24 cellular contexts compared by ENCODE assay signal in genomic region chr16:13856398-13856797, GRCh38.
DNase-seq lines count a peak whose midpoint lies in the region; ATAC-seq, FAIRE-seq and TF ChIP-seq lines count a peak whose summit lies in the region.
"Had no signal": no experiment of that assay in that cellular context is flagged by ENCODE, and none has a peak within 500 bp of the region (broad histone marks: within the 10 kb centered on the region; RNA-seq: fewer than 3 reads in every experiment).

No MANE protein-coding gene starts in this region.

- H2AFZ ChIP-seq in HepG2 (ENCODE audit: low read length) (no peak overlapping the region), osteoblast (ENCODE audit: low read length) (no peak overlapping the region)
- H2AFZ ChIP-seq: GM23338 had no signal

- H3K4me3 ChIP-seq in HepG2 (replicated peaks in 1 of 3; ENCODE audit: insufficient read depth in 1 of 3, low read depth in 2 of 3, low read length in 3 of 3) (no peak overlapping the region), right lobe of liver (no peak overlapping the region), bronchial epithelial cell (ENCODE audit: low read depth, low read length) (no peak overlapping the region), thoracic aorta (peak overlapping the region; percentile 24), osteoblast (ENCODE audit: insufficient read depth, low read length) (no peak overlapping the region)
- H3K4me3 ChIP-seq: BLaER1, GM12878, GM23338, HAP-1 had no signal

- ATAC-seq in HepG2: no peak
- no peak for ATAC-seq in right lobe of liver
- ATAC-seq in thoracic aorta (ENCODE audit: insufficient number of reproducible peaks, low FRiP score, low read depth): peak; percentile 45
- ATAC-seq: CD8-positive, alpha-beta T cell; GM12878; GM23338 had no signal

- CTCF ChIA-PET in HepG2 (lab: Yijun Ruan, JAX; ENCODE audit: low intra/inter-chr PET ratio, low total read pairs): no interaction called here

- H3K4me2 ChIP-seq in HepG2 (ENCODE audit: low read depth, low read length) (no peak overlapping the region), osteoblast (ENCODE audit: insufficient read depth, low read length) (no peak overlapping the region)
- H3K4me2 ChIP-seq: BLaER1, GM23338 had no signal

- no peak for FAIRE-seq in HepG2 (lab: Jason Lieb, UNC)
- no peak for FAIRE-seq in bronchial epithelial cell (lab: Jason Lieb, UNC)
- FAIRE-seq: A204.1, GM12878, GM19239, H54 had no signal

- TF ChIP-seq RAD21 in HepG2 (CRISPR knock-in tag; IDR thresholded peaks at IDR 0.05): no peak

- no TSS peak for BruUV-seq in HepG2 (replicated peaks; lab: Mats Ljungman, UMichigan)

- DNase-seq in HepG2 (ENCODE audit: low spot score) (no peak), right lobe of liver (no peak), bronchial epithelial cell (ENCODE audit: low read depth) (peak; percentile 7), left kidney (ENCODE audit: low read depth, low spot score) (peak; percentile 32), thoracic aorta (ENCODE audit: low spot score) (no peak), MV-4-11 (lab: John Stamatoyannopoulos, UW) (no peak), NCI-H1694 (lab: John Stamatoyannopoulos, UW) (no peak), osteoblast (ENCODE audit: insufficient read length, low spot score, missing footprints) (no peak)
- DNase-seq: Caco-2; CD4-positive, CD25-positive, alpha-beta regulatory T cell; CD8-positive, alpha-beta T cell; DMS153; DND-41; EL; GDM1 had no signal

- H4K20me1 ChIP-seq in HepG2 (ENCODE audit: insufficient read depth, low read length): no peaks in the 10 kb centered on the region
- H4K20me1 ChIP-seq in osteoblast (ENCODE audit: insufficient read depth, low read length): no peaks in the 10 kb centered on the region
- H4K20me1 ChIP-seq: BLaER1 had no signal

- POLR2A ChIA-PET in HepG2 (lab: Yijun Ruan, JAX): no interaction called here

- TF ChIP-seq CTCF in HepG2 (CRISPR knock-in tag; IDR thresholded peaks at IDR 0.05) (no peak), right lobe of liver (IDR thresholded peaks at IDR 0.05) (no peak), bronchial epithelial cell (IDR thresholded peaks at IDR 0.05; ENCODE audit: insufficient read depth, low read length, severe bottlenecking) (no peak), thoracic aorta (IDR thresholded peaks at IDR 0.05) (no peak), osteoblast (IDR thresholded peaks at IDR 0.05; ENCODE audit: extremely low read depth, low read depth, low read length) (no peak)

- no peak overlapping the region for H3K9ac ChIP-seq in HepG2 (ENCODE audit: insufficient read depth, low read depth, low read length)
- H3K9ac ChIP-seq: BLaER1 had no signal

- in situ Hi-C loops in HepG2 (cut with HindIII; ENCODE audit: extremely low pct_ligation_motif_present, low pct_unique_long_range_greater_than_20kb): no loop called here

- 24% methylated on average over 2 of the region's 2 CpGs for WGBS in HepG2 (ENCODE audit: low lambda C conversion rate)
- WGBS in right lobe of liver (ENCODE audit: insufficient coverage, low coverage, low lambda C conversion rate, missing lambda C conversion rate): 70% methylated on average over 2 of the region's 2 CpGs

- intact Hi-C loops in HepG2 (cut with micrococcal nuclease; ENCODE audit: unreplicated experiment) (no loop called here), right lobe of liver (cut with DNase I) (no loop called here)

- H3K27ac ChIP-seq in HepG2 (ENCODE audit: extremely low read length, insufficient read depth, low read length) (no peak overlapping the region), right lobe of liver (no peak overlapping the region), thoracic aorta (peak overlapping the region in 1 of 2 donors; percentile 13), osteoblast (ENCODE audit: low read depth, low read length) (no peak overlapping the region)
- H3K27ac ChIP-seq: 22Rv1, BLaER1, C4-2B had no signal

- no peaks in the 10 kb centered on the region for H3K36me3 ChIP-seq in HepG2 (replicated peaks in 1 of 2; ENCODE audit: control insufficient read depth in 1 of 2, insufficient read depth in 2 of 2, low read length in 2 of 2)
- no peaks in the 10 kb centered on the region for H3K36me3 ChIP-seq in right lobe of liver
- H3K36me3 ChIP-seq in bronchial epithelial cell (ENCODE audit: control insufficient read depth, insufficient read depth, low read length): no peaks in the 10 kb centered on the region
- no peaks in the 10 kb centered on the region for H3K36me3 ChIP-seq in thoracic aorta
- no peaks in the 10 kb centered on the region for H3K36me3 ChIP-seq in osteoblast (ENCODE audit: insufficient read depth, low read length)
- H3K36me3 ChIP-seq: BLaER1, HAP-1 had no signal

- TF ChIP-seq EP300 in HepG2 (IDR thresholded peaks at IDR 0.05; ENCODE audit: low read depth in 2 of 2, low read length in 2 of 2): no peak
- TF ChIP-seq EP300 in HepG2 (CRISPR knock-in tag; IDR thresholded peaks at IDR 0.05; ENCODE audit: borderline replicate concordance): no peak

- H3K27me3 ChIP-seq in HepG2 (ENCODE audit: control insufficient read depth in 1 of 2, insufficient read depth in 2 of 2, low read length in 2 of 2) (peaks cover 2 to 25% of the 10 kb centered on the region in 2 experiments; a peak in 2 of 5 replicates), right lobe of liver (no peaks in the 10 kb centered on the region), bronchial epithelial cell (ENCODE audit: control insufficient read depth, insufficient read depth, low read length) (no peaks in the 10 kb centered on the region), thoracic aorta (replicated peaks; ENCODE audit: insufficient read depth) (no peaks in the 10 kb centered on the region), osteoblast (ENCODE audit: insufficient read depth, low read length) (no peaks in the 10 kb centered on the region)
- H3K27me3 ChIP-seq: BLaER1 had no signal

- H3K9me3 ChIP-seq in HepG2 (ENCODE audit: low read length) (no peaks in the 10 kb centered on the region), right lobe of liver (no peaks in the 10 kb centered on the region), thoracic aorta (no peaks in the 10 kb centered on the region), osteoblast (ENCODE audit: low read depth, low read length) (no peaks in the 10 kb centered on the region)
- H3K9me3 ChIP-seq: BLaER1, Caco-2, HAP-1 had no signal

- no peak for TF ChIP-seq POLR2A in HepG2 (IDR thresholded peaks at IDR 0.05; ENCODE audit: insufficient read depth in 1 of 2, low read depth in 2 of 2, low read length in 2 of 2)
- TF ChIP-seq POLR2A in right lobe of liver (IDR thresholded peaks at IDR 0.05): no peak

- H3K4me1 ChIP-seq in HepG2 (ENCODE audit: insufficient read depth, low read length) (peaks cover 12% of the 10 kb centered on the region), right lobe of liver (peaks cover 0 to 7% (median 0%) of the 10 kb centered on the region in 4 donors), thoracic aorta (ENCODE audit: control insufficient read depth in 1 of 2, low read depth in 2 of 2) (peaks cover 5 to 21% of the 10 kb centered on the region in 2 donors), osteoblast (ENCODE audit: insufficient read depth, low read length) (no peaks in the 10 kb centered on the region)
- H3K4me1 ChIP-seq: Caco-2, HAP-1 had no signal

- no peaks in the 10 kb centered on the region for H3K79me2 ChIP-seq in HepG2 (ENCODE audit: insufficient read depth, low read length)
- H3K79me2 ChIP-seq in osteoblast (ENCODE audit: insufficient read depth, low read length): no peaks in the 10 kb centered on the region

TF ChIP-seq in HepG2, 621 proteins besides CTCF, POLR2A, EP300 and RAD21:
- TF ChIP-seq TP53 (CRISPR knock-in tag; conservative IDR thresholded peaks at IDR 0.05) (no peak), ATF7 (IDR thresholded peaks at IDR 0.05) (peak; percentile 89), ATF7 (CRISPR knock-in tag; IDR thresholded peaks at IDR 0.05) (no peak), SIN3A (IDR thresholded peaks at IDR 0.05; ENCODE audit: borderline replicate concordance, low read depth, low read length) (no peak)

Comparison
In these comparisons a context has a peak if more than half of its experiments do, and no peak if none do; other contexts are left out.
1. DNase-seq: peak in bronchial epithelial cell (single experiment) and left kidney (single experiment); none in HepG2 (single experiment), right lobe of liver (0 of 3), thoracic aorta (single experiment), MV-4-11 (single experiment), NCI-H1694 (single experiment) and osteoblast (single experiment).